Comparison of ENCODE assay signal across 2 cellular contexts in genomic region chr20:60211618-60212463, GRCh38.
"Had no signal": no experiment of that assay in that cellular context is flagged by ENCODE, and none has a peak within 500 bp of the region (broad histone marks: within the 10 kb centered on the region; RNA-seq: fewer than 3 reads in every experiment).

No MANE protein-coding gene starts in this region.

- H3K9me3 ChIP-seq: thoracic aorta had no signal

- H3K4me3 ChIP-seq: thoracic aorta had no signal

- H3K27ac ChIP-seq: thoracic aorta had no signal

- FAIRE-seq: colon had no signal

- H3K36me3 ChIP-seq: thoracic aorta had no signal
